In the genomic region with DNA sequence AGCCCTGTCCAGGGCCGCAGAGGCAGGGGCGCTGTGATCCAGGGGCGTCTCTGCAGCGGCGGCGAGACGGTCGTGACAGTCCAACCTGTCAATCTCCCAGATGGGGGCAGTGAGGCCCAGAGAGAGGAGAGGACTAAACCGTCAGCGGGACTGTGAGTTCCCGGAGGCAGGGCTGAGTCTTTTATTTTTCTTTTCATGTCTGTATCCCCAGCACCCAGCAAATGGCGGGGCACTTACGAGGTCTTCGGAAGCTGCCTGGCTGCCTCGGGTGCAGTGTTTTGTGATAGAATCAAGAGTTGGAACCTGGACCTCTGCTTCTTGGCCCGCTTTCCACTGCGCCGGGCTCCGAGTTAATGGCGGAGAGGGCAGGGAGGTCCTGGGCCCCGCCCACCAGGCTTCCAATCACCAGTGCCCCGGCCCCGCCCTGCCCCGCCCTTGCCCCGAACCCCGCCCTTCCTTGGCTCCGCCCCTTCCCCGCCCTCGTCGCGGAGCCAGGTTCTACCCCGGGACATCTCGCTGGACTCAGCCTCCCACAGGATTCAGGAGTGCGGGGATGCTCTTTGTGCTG, we compare ENCODE assay signal across 8 cellular contexts. TPM values are rescaled to one million over a fixed set of nuclear protein-coding genes. Genes with fewer than 3 reads are reported as not detected.
DNase-seq lines count a peak whose midpoint lies in the region; ATAC-seq and TF ChIP-seq lines count a peak whose summit lies in the region.

No MANE protein-coding gene starts in this region.

- H3K4me3 ChIP-seq in kidney epithelial cell (ENCODE audit: low read depth, low read length), result peak overlapping the region; percentile 56

- peak overlapping the region; percentile 97 for H3K27ac ChIP-seq in caudate nucleus (ENCODE audit: low read depth, low read length)

- peak overlapping the region; percentile 46 for H3K27ac Mint-ChIP-seq in activated B cell treated with CpG ODN at 0.5 μM for 24 hours

- TF ChIP-seq CTCF in activated B cell treated with CpG ODN at 0.5 μM for 24 hours (IDR thresholded peaks at IDR 0.05) (no peak), kidney epithelial cell (IDR thresholded peaks at IDR 0.05; ENCODE audit: insufficient read depth, low read length, poor library complexity, severe bottlenecking) (no peak)

- DNase-seq in NCI-H2081 (lab: John Stamatoyannopoulos, UW) (peak; percentile 42 to 61), NCI-H2081 treated with DMSO at 0.1 percent for 48 hours (lab: John Stamatoyannopoulos, UW) (no peak), NCI-H2171 (lab: John Stamatoyannopoulos, UW) (peak; percentile 64), activated B cell treated with CpG ODN at 0.5 μM for 24 hours (peak; percentile 65), caudate nucleus (lab: John Stamatoyannopoulos, UW) (peak; percentile 41 to 93 (median 84)), kidney epithelial cell (ENCODE audit: low read depth) (peak; percentile 26)
- peak; percentile 52 to 75 for DNase-seq in stimulated activated CD4-positive, alpha-beta T cell treated with anti-CD3 and anti-CD28 coated beads, Interleukin-15, amount 100 ng/mL, for 1 hour (ENCODE audit: low read depth in 1 of 2, low spot score in 1 of 2)

- H3K27me3 Mint-ChIP-seq in activated B cell treated with CpG ODN at 0.5 μM for 24 hours, result peaks cover under 1% of the 10 kb centered on the region

- no peaks in the 10 kb centered on the region for H3K9me3 Mint-ChIP-seq in activated B cell treated with CpG ODN at 0.5 μM for 24 hours

- H3K36me3 Mint-ChIP-seq in activated B cell treated with CpG ODN at 0.5 μM for 24 hours (ENCODE audit: low read depth), result no peaks in the 10 kb centered on the region

- no peaks in the 10 kb centered on the region for H3K36me3 ChIP-seq in kidney epithelial cell (ENCODE audit: control insufficient read depth, insufficient read depth, low read length)

- H3K27me3 ChIP-seq in kidney epithelial cell (ENCODE audit: control insufficient read depth, insufficient read depth, low read length), result peaks cover 15% of the 10 kb centered on the region

- CTCF ChIA-PET in activated B cell treated with CpG ODN at 0.5 μM for 24 hours (lab: Charles Lee), result interaction anchor here (1.0 to 1.4 kb wide), 3 partner anchors 10 to 35 kb away, joined by 3 to 4 read pairs (median 3); partner anchors contain the start of gene GRPEL1

- peaks cover 20% of the 10 kb centered on the region for H3K4me1 Mint-ChIP-seq in activated B cell treated with CpG ODN at 0.5 μM for 24 hours

- POLR2A ChIA-PET in activated B cell treated with CpG ODN at 0.5 μM for 24 hours (lab: Charles Lee), result interaction anchor here (0.7 to 1.2 kb wide), 2 partner anchors 35 to 205 kb away, joined by 3 read pairs; partner anchors contain the start of gene GRPEL1

- ATAC-seq in HG02943 (IDR thresholded peaks at IDR 0.05; ENCODE audit: low read depth, unreplicated experiment), result peak; percentile 85
- peak; percentile 96 for ATAC-seq in activated B cell treated with CpG ODN at 0.5 μM for 24 hours (ENCODE audit: low read depth)

- intact Hi-C loops in activated B cell treated with CpG ODN at 0.5 μM for 24 hours (cut with micrococcal nuclease), result loop anchor here (1.0 kb wide), 5 partner anchors 35 to 834 kb away; partner anchors contain the start of genes BLOC1S4, GRPEL1, TADA2B and WFS1

- peak overlapping the region; percentile 91 for H3K4me3 Mint-ChIP-seq in activated B cell treated with CpG ODN at 0.5 μM for 24 hours

RNA-seq across cellular contexts. Expression of gene GRPEL1, which starts 35.3 kb away (rescaled TPM):
- total RNA-seq in activated B cell treated with CpG ODN at 0.5 μM for 24 hours (31.8 and 41.3 TPM in 2 replicates), kidney epithelial cell (31.5 and 43.9 TPM in 2 replicates)

RNA-seq across cellular contexts. Expression of gene TADA2B, which starts 59.9 kb away (rescaled TPM):
- total RNA-seq in activated B cell treated with CpG ODN at 0.5 μM for 24 hours (26.7 and 31.8 TPM in 2 replicates), kidney epithelial cell (26.9 and 27.9 TPM in 2 replicates)
